ENCODE assay signal across 14 cellular contexts in genomic region chr6:37641546-37641945, GRCh38.
"Had no signal": no experiment of that assay in that cellular context is flagged by ENCODE, and none has a peak within 500 bp of the region (broad histone marks: within the 10 kb centered on the region; RNA-seq: fewer than 3 reads in every experiment).

No MANE protein-coding gene starts in this region.

- ATAC-seq: left ventricle myocardium superior; lower lobe of right lung; naive thymus-derived CD8-positive, alpha-beta T cell; sciatic nerve; stimulated activated naive CD8-positive, alpha-beta T cell treated with anti-CD3 and anti-CD28 coated beads, Interleukin-15, amount 100 ng/mL, for 72 hours had no signal

- H3K9me3 Mint-ChIP-seq: naive thymus-derived CD8-positive, alpha-beta T cell; stimulated activated naive CD8-positive, alpha-beta T cell treated with anti-CD3 and anti-CD28 coated beads, Interleukin-15, amount 100 ng/mL, for 72 hours had no signal

- H3K4me3 Mint-ChIP-seq: stimulated activated naive CD8-positive, alpha-beta T cell treated with anti-CD3 and anti-CD28 coated beads, Interleukin-15, amount 100 ng/mL, for 72 hours had no signal

- DNase-seq: effector CD4-positive, alpha-beta T cell; head of caudate nucleus; left ventricle myocardium superior; lower lobe of right lung; naive thymus-derived CD8-positive, alpha-beta T cell; stimulated activated CD4-positive, alpha-beta T cell treated with anti-CD3 and anti-CD28 coated beads, Interleukin-12 subunit alpha, Interleukin-12 subunit beta, amount 100 ng/mL, for 4 hours; stimulated activated CD4-positive, alpha-beta T cell treated with anti-CD3 and anti-CD28 coated beads, Interleukin-1b, Interleukin-23, amount 100 ng/mL, for 48 hours; stimulated activated CD4-positive, alpha-beta T cell treated with anti-CD3 and anti-CD28 coated beads, Interleukin-4, amount 100 ng/mL, for 1 hour; stimulated activated CD8-positive, alpha-beta memory T cell treated with anti-CD3 and anti-CD28 coated beads, Interleukin-4, amount 100 ng/mL, for 48 hours; stimulated activated naive CD4-positive, alpha-beta T cell; stimulated activated naive CD8-positive, alpha-beta T cell treated with anti-CD3 and anti-CD28 coated beads, Interleukin-15, amount 100 ng/mL, for 72 hours; thyroid gland; trophoblast cell had no signal

- H3K27ac Mint-ChIP-seq: stimulated activated naive CD8-positive, alpha-beta T cell treated with anti-CD3 and anti-CD28 coated beads, Interleukin-15, amount 100 ng/mL, for 72 hours had no signal
